20 cellular contexts compared by ENCODE assay signal in genomic region chr1:30147188-30147587, GRCh38.
DNase-seq lines count a peak whose midpoint lies in the region; FAIRE-seq and TF ChIP-seq lines count a peak whose summit lies in the region.
"Had no signal": no experiment of that assay in that cellular context is flagged by ENCODE, and none has a peak within 500 bp of the region (broad histone marks: within the 10 kb centered on the region; RNA-seq: fewer than 3 reads in every experiment).

No MANE protein-coding gene starts in this region.

- H3K36me3 Mint-ChIP-seq in neural progenitor cell, result no peaks in the 10 kb centered on the region
- H3K36me3 Mint-ChIP-seq: CD14-positive monocyte had no signal

- peaks cover 11% of the 10 kb centered on the region for H3K27me3 Mint-ChIP-seq in neural progenitor cell (ENCODE audit: insufficient read depth, low read depth)

- no peaks in the 10 kb centered on the region for H3K79me2 ChIP-seq in neural progenitor cell (ENCODE audit: low read depth)

- H3K27ac Mint-ChIP-seq in neural progenitor cell, result no peak overlapping the region
- H3K27ac Mint-ChIP-seq: CD14-positive monocyte; CD4-positive, alpha-beta T cell; H9 had no signal

- peaks cover 36% of the 10 kb centered on the region for H3K9me3 ChIP-seq in BLaER1
- H3K9me3 ChIP-seq in esophagus muscularis mucosa, result peaks cover 0 to 12% (median 4%) of the 10 kb centered on the region in 4 donors
- H3K9me3 ChIP-seq in neural progenitor cell (ENCODE audit: low read depth), result no peaks in the 10 kb centered on the region
- H3K9me3 ChIP-seq: A549 had no signal

- DNase-seq in GM10248 (ENCODE audit: extremely low spot score) (peak; percentile 3), esophagus muscularis mucosa (ENCODE audit: extremely low spot score) (peak; percentile 77), urothelium cell line (ENCODE audit: low spot score) (no peak), germinal center (ENCODE audit: low spot score) (no peak), NCI-H187 (lab: John Stamatoyannopoulos, UW) (no peak), neural progenitor cell (ENCODE audit: low spot score) (no peak)
- DNase-seq: 8988T; CD4-positive, alpha-beta T cell; CD8-positive, alpha-beta memory T cell; DMS 273 treated with DMSO at 0.1 percent for 48 hours; DMS79; GF-D8; GM23248; H9 had no signal

- POLR2A ChIA-PET in GM10248 (lab: Yijun Ruan, JAX), result no interaction called here

- H3F3A ChIP-seq in neural progenitor cell (ENCODE audit: low read depth), result no peaks in the 10 kb centered on the region

- CTCF ChIA-PET in GM10248 (lab: Yijun Ruan, JAX), result no interaction called here

- H3K27ac ChIP-seq in BLaER1 (no peak overlapping the region), esophagus muscularis mucosa (replicated peaks in 1 of 4) (no peak overlapping the region), neural progenitor cell (no peak overlapping the region)
- H3K27ac ChIP-seq: A549, GM23248 had no signal

- no peak for TF ChIP-seq POLR2A in esophagus muscularis mucosa (IDR thresholded peaks at IDR 0.05; ENCODE audit: low read depth)

- H3K4me1 ChIP-seq in BLaER1, result peaks cover 11% of the 10 kb centered on the region
- H3K4me1 ChIP-seq in esophagus muscularis mucosa, result no peaks in the 10 kb centered on the region
- no peaks in the 10 kb centered on the region for H3K4me1 ChIP-seq in neural progenitor cell
- H3K4me1 ChIP-seq: A549 had no signal

- no peak overlapping the region for H3K4me3 Mint-ChIP-seq in neural progenitor cell
- H3K4me3 Mint-ChIP-seq: CD14-positive monocyte; CD4-positive, alpha-beta T cell; CD8-positive, alpha-beta memory T cell; H9 had no signal

- no peak overlapping the region for H2AFZ ChIP-seq in neural progenitor cell (replicated peaks)
- H2AFZ ChIP-seq: GM23248 had no signal

- FAIRE-seq in urothelium cell line (lab: Jason Lieb, UNC), result peak; percentile 5
- FAIRE-seq: A549, D721Med, GM12892, H1 had no signal

- no peaks in the 10 kb centered on the region for H3K4me1 Mint-ChIP-seq in neural progenitor cell
- H3K4me1 Mint-ChIP-seq: CD8-positive, alpha-beta memory T cell had no signal

- no peak overlapping the region for H3K4me3 ChIP-seq in BLaER1
- H3K4me3 ChIP-seq in esophagus muscularis mucosa, result no peak overlapping the region
- H3K4me3 ChIP-seq in neural progenitor cell, result no peak overlapping the region
- H3K4me3 ChIP-seq: A549, GM23248 had no signal

- TF ChIP-seq EP300 in esophagus muscularis mucosa (IDR thresholded peaks at IDR 0.05), result no peak

- H3K9ac ChIP-seq in BLaER1 (no peak overlapping the region), neural progenitor cell (no peak overlapping the region)
- H3K9ac ChIP-seq: GM23248 had no signal

- no peaks in the 10 kb centered on the region for H3K27me3 ChIP-seq in BLaER1
- peaks cover 0 to 37% (median 0%) of the 10 kb centered on the region in 4 donors for H3K27me3 ChIP-seq in esophagus muscularis mucosa
- H3K27me3 ChIP-seq in neural progenitor cell, result no peaks in the 10 kb centered on the region

- H4K20me1 ChIP-seq in BLaER1, result no peaks in the 10 kb centered on the region
- H4K20me1 ChIP-seq in neural progenitor cell (ENCODE audit: low read depth), result no peaks in the 10 kb centered on the region

- WGBS in esophagus muscularis mucosa, result 77% methylated on average over 7 of the region's 7 CpGs

- intact Hi-C loops in esophagus muscularis mucosa (cut with DNase I), result no loop called here

- H3K9me3 Mint-ChIP-seq in neural progenitor cell, result peaks cover 19% of the 10 kb centered on the region

- peak overlapping the region; percentile 44; the same call in 1 of the 2 replicates for H3K4me2 ChIP-seq in BLaER1
- no peak overlapping the region for H3K4me2 ChIP-seq in neural progenitor cell
- H3K4me2 ChIP-seq: A549 had no signal

- TF ChIP-seq CTCF in GM10248 (IDR thresholded peaks at IDR 0.05; ENCODE audit: control extremely low read depth, extremely low read depth, low read depth, missing control alignments) (no peak), esophagus muscularis mucosa (IDR thresholded peaks at IDR 0.05) (no peak), neural progenitor cell (IDR thresholded peaks at IDR 0.05) (no peak)

- H3K36me3 ChIP-seq in BLaER1 (no peaks in the 10 kb centered on the region), esophagus muscularis mucosa (no peaks in the 10 kb centered on the region), neural progenitor cell (no peaks in the 10 kb centered on the region)

Comparison
In these comparisons a context has a peak if more than half of its experiments do, and no peak if none do; other contexts are left out.
1. DNase-seq: peak in GM10248 (single experiment) and esophagus muscularis mucosa (single experiment); none in urothelium cell line (single experiment), germinal center (single experiment), NCI-H187 (0 of 2) and neural progenitor cell (single experiment).